Comparison of ENCODE assay signal across 2 cellular contexts in genomic region chr22:36823177-36823839, GRCh38.
TF ChIP-seq lines count a peak whose summit lies in the region.

No MANE protein-coding gene starts in this region.

TF ChIP-seq in HEK293, 187 proteins besides CTCF, POLR2A, EP300 and RAD21:
- TF ChIP-seq ZBTB20 (tag by site-specific recombination; IDR thresholded peaks at IDR 0.05) = peak; percentile 41; the same call in 1 of the 2 replicates
- TF ChIP-seq ZNF670 (tag by site-specific recombination; IDR thresholded peaks at IDR 0.05; ENCODE audit: low read depth) = no peak

TF ChIP-seq in HepG2, 621 proteins besides CTCF, POLR2A, EP300 and RAD21:
- no peak for TF ChIP-seq ZNF232 (CRISPR knock-in tag; IDR thresholded peaks at IDR 0.05; ENCODE audit: borderline replicate concordance)
- TF ChIP-seq ZNF629 (CRISPR knock-in tag; conservative IDR thresholded peaks at IDR 0.05) = peak; percentile 74
